1 cellular context compared by ENCODE assay signal in the genomic region with DNA sequence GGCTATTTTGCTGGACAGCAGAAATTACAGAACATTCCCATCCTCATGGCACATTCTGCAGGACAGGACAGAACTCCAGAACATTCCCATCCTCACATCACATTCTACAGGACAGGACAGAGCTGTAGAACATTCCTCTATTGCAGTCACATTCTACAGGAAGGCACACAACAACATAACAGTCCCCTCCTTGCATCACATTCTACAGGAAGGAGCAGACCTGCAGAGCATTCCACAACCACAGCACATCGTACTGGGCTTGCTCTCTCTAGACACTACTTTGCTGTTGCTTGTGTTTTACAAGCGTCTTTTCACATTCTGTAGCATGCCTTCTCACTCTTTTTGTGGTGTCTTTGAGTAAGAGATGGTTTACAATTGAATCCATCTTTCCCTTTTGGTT.
TF ChIP-seq lines count a peak whose summit lies in the region.

No MANE protein-coding gene starts in this region.

TF ChIP-seq in SK-N-SH treated with all-trans-retinoic acid at 6 μM for 48 hours, 23 proteins besides CTCF, POLR2A, EP300 and RAD21 (continued from another document):
- TF ChIP-seq, protein P1, sequence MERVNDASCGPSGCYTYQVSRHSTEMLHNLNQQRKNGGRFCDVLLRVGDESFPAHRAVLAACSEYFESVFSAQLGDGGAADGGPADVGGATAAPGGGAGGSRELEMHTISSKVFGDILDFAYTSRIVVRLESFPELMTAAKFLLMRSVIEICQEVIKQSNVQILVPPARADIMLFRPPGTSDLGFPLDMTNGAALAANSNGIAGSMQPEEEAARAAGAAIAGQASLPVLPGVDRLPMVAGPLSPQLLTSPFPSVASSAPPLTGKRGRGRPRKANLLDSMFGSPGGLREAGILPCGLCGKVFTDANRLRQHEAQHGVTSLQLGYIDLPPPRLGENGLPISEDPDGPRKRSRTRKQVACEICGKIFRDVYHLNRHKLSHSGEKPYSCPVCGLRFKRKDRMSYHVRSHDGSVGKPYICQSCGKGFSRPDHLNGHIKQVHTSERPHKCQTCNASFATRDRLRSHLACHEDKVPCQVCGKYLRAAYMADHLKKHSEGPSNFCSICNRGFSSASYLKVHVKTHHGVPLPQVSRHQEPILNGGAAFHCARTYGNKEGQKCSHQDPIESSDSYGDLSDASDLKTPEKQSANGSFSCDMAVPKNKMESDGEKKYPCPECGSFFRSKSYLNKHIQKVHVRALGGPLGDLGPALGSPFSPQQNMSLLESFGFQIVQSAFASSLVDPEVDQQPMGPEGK (CRISPR knock-in tag; IDR thresholded peaks at IDR 0.05; ENCODE audit: borderline replicate concordance) = no peak
